In genomic region chr19:14554382-14554812, GRCh38 we compare ENCODE assay signal across 9 cellular contexts. TPM values are rescaled to one million over a fixed set of nuclear protein-coding genes. Genes with fewer than 3 reads are reported as not detected.
DNase-seq lines count a peak whose midpoint lies in the region; ATAC-seq and TF ChIP-seq lines count a peak whose summit lies in the region.
"Had no signal": no experiment of that assay in that cellular context is flagged by ENCODE, and none has a peak within 500 bp of the region (broad histone marks: within the 10 kb centered on the region; RNA-seq: fewer than 3 reads in every experiment).

No MANE protein-coding gene starts in this region.

- H3K9me3 ChIP-seq in osteoblast (ENCODE audit: low read depth, low read length) = no peaks in the 10 kb centered on the region
- no peaks in the 10 kb centered on the region for H3K9me3 ChIP-seq in HAP-1

- in situ Hi-C loops in G401 (cut with HindIII; ENCODE audit: low sequenced_read_pairs) (no loop called here), HAP-1 (cut with MboI; ENCODE audit: low sequenced_read_pairs) (no loop called here)

- peak overlapping the region; percentile 51 for H3K27ac ChIP-seq in cingulate gyrus (ENCODE audit: low read depth, low read length)
- no peak overlapping the region for H3K27ac ChIP-seq in osteoblast (ENCODE audit: low read depth, low read length)
- H3K27ac ChIP-seq: GM23248 had no signal

- ATAC-seq in HG03439 (IDR thresholded peaks at IDR 0.05; ENCODE audit: unreplicated experiment) = no peak

- no peaks in the 10 kb centered on the region for H3K27me3 ChIP-seq in osteoblast (ENCODE audit: insufficient read depth, low read length)
- H3K27me3 ChIP-seq in HAP-1 (ENCODE audit: low read depth) = no peaks in the 10 kb centered on the region

- no peak for TF ChIP-seq CTCF in osteoblast (IDR thresholded peaks at IDR 0.05; ENCODE audit: extremely low read depth, low read depth, low read length)

- no peak overlapping the region for H3K4me3 ChIP-seq in osteoblast (ENCODE audit: insufficient read depth, low read length)
- H3K4me3 ChIP-seq in HAP-1 = no peak overlapping the region
- H3K4me3 ChIP-seq: GM23248 had no signal

- H3K36me3 ChIP-seq in osteoblast (ENCODE audit: insufficient read depth, low read length) (no peaks in the 10 kb centered on the region), HAP-1 (replicated peaks) (no peaks in the 10 kb centered on the region)

- DNase-seq in G401 (ENCODE audit: low spot score) = peak; percentile 96
- DNase-seq in NCI-H2107 treated with DMSO at 0.1 percent for 48 hours (lab: John Stamatoyannopoulos, UW; ENCODE audit: unreplicated experiment) = peak; percentile 35
- peak; percentile 76 for DNase-seq in osteoblast (ENCODE audit: insufficient read length, low spot score, missing footprints)
- DNase-seq in AML-193 (lab: John Stamatoyannopoulos, UW) = no peak
- DNase-seq in HAP-1 (ENCODE audit: low spot score in 2 of 2) = no peak
- no peak for DNase-seq in activated T-cell treated with anti-CD3 and anti-CD28 coated beads, Interleukin-2, amount 50 U/mL, for 1 hour
- DNase-seq: GM23248 had no signal

- peaks cover 9% of the 10 kb centered on the region for H3K79me2 ChIP-seq in osteoblast (ENCODE audit: insufficient read depth, low read length)

- no peak overlapping the region for H3K4me2 ChIP-seq in osteoblast (ENCODE audit: insufficient read depth, low read length)

- H4K20me1 ChIP-seq in osteoblast (ENCODE audit: insufficient read depth, low read length) = peaks cover 3% of the 10 kb centered on the region

- no peak overlapping the region for H2AFZ ChIP-seq in osteoblast (ENCODE audit: low read length)
- H2AFZ ChIP-seq: GM23248 had no signal

- peaks cover 9% of the 10 kb centered on the region for H3K4me1 ChIP-seq in osteoblast (ENCODE audit: insufficient read depth, low read length)
- H3K4me1 ChIP-seq in HAP-1 = no peaks in the 10 kb centered on the region; the same call in 1 of the 2 replicates

RNA-seq across cellular contexts. Expression of gene NDUFB7, which starts 17.5 kb away (rescaled TPM):
- 287 and 394 TPM in 2 replicates for total RNA-seq in G401 (2014; rRNA removed; shearing (Covaris generic))
- total RNA-seq in osteoblast = 219 and 227 TPM in 2 replicates

RNA-seq across cellular contexts. Expression of gene TECR, which starts 25.0 kb away (rescaled TPM):
- total RNA-seq in G401 (2014; rRNA removed; shearing (Covaris generic)) = 166 and 226 TPM in 2 replicates
- 40.1 and 41.6 TPM in 2 replicates for total RNA-seq in osteoblast

RNA-seq across cellular contexts. Expression of gene CLEC17A, which starts 28.5 kb away (rescaled TPM):
- not detected in 2 replicates for total RNA-seq in G401 (2014; rRNA removed; shearing (Covaris generic))
- under 0.01 TPM in 1 of 2 replicates, not detected in the other for total RNA-seq in osteoblast
- total RNA-seq: GM23248 had no signal

RNA-seq across cellular contexts. Expression of gene DNAJB1, which starts 36.2 kb away (rescaled TPM):
- 95.1 and 117 TPM in 2 replicates for total RNA-seq in G401 (2014; rRNA removed; shearing (Covaris generic))
- total RNA-seq in osteoblast = 65.1 and 70.9 TPM in 2 replicates

RNA-seq across cellular contexts. Expression of gene GIPC1, which starts 58.5 kb away (rescaled TPM):
- 367 and 404 TPM in 2 replicates for total RNA-seq in G401 (2014; rRNA removed; shearing (Covaris generic))
- 114 and 115 TPM in 2 replicates for total RNA-seq in osteoblast

Comparison
In these comparisons a context has a peak if more than half of its experiments do, and no peak if none do; other contexts are left out.
1. DNase-seq: peak in G401 (single experiment), NCI-H2107 treated with DMSO at 0.1 percent for 48 hours (single experiment) and osteoblast (single experiment); none in AML-193 (0 of 2), HAP-1 (0 of 2) and activated T-cell treated with anti-CD3 and anti-CD28 coated beads, Interleukin-2, amount 50 U/mL, for 1 hour (single experiment).